16 cellular contexts compared by ENCODE assay signal in genomic region chr1:9814619-9815018, GRCh38.
"Had no signal": no experiment of that assay in that cellular context is flagged by ENCODE, and none has a peak within 500 bp of the region (broad histone marks: within the 10 kb centered on the region; RNA-seq: fewer than 3 reads in every experiment).

No MANE protein-coding gene starts in this region.

- H3K9ac ChIP-seq: SK-N-SH had no signal

- DNase-seq: activated CD4-positive, alpha-beta T cell treated with anti-CD3 and anti-CD28 coated beads, Interleukin-2, amount 10 ng/mL, durations not matched to agents 7 days and 5 days; activated CD4-positive, CD25-positive, alpha-beta regulatory T cell; activated CD8-positive, alpha-beta memory T cell treated with anti-CD3 and anti-CD28 coated beads for 24 hours; activated naive CD4-positive, alpha-beta T cell treated with anti-CD3 and anti-CD28 coated beads, Interleukin-2, amount 50 U/mL, for 16 hours; adrenal gland; central memory CD4-positive, alpha-beta T cell; erythroblast; hypothalamus; kidney glomerular epithelial cell; midbrain; naive thymus-derived CD8-positive, alpha-beta T cell; psoas muscle; SK-N-SH; stimulated activated CD4-positive, alpha-beta T cell treated with anti-CD3 and anti-CD28 coated beads, Interleukin-15, amount 100 ng/mL, for 24 hours; stimulated activated CD4-positive, alpha-beta T cell treated with anti-CD3 and anti-CD28 coated beads, Interleukin-4, amount 100 ng/mL, for 4 hours; upper lobe of left lung had no signal

- H3K27ac ChIP-seq: adrenal gland, psoas muscle, upper lobe of left lung had no signal

- H3K9me3 ChIP-seq: adrenal gland, psoas muscle, SK-N-SH, upper lobe of left lung had no signal

- H3K4me2 ChIP-seq: SK-N-SH had no signal

- H3K4me3 ChIP-seq: adrenal gland, psoas muscle, upper lobe of left lung had no signal

- H3K9me2 ChIP-seq: SK-N-SH had no signal

- H3K36me3 ChIP-seq: adrenal gland, upper lobe of left lung had no signal

- H3K27me3 ChIP-seq: adrenal gland, upper lobe of left lung had no signal
